ENCODE assay signal across 21 cellular contexts in genomic region chr19:33665776-33666175, GRCh38. TPM values are rescaled to one million over a fixed set of nuclear protein-coding genes. Genes with fewer than 3 reads are reported as not detected.
"Had no signal": no experiment of that assay in that cellular context is flagged by ENCODE, and none has a peak within 500 bp of the region (broad histone marks: within the 10 kb centered on the region; RNA-seq: fewer than 3 reads in every experiment).

No MANE protein-coding gene starts in this region.

- H3K27ac ChIP-seq: ascending aorta, body of pancreas, Peyer's patch, RWPE1 had no signal

- H3K9me3 ChIP-seq: ascending aorta, body of pancreas, Peyer's patch had no signal

- H3K27ac Mint-ChIP-seq: activated CD8-positive, alpha-beta T cell treated with anti-CD3 and anti-CD28 coated beads, Interleukin-2, amount 10 ng/mL, durations not matched to agents 7 days and 5 days; activated naive CD4-positive, alpha-beta T cell treated with anti-CD3 and anti-CD28 coated beads, Interleukin-2, amount 50 U/mL, for 24 hours; activated T-helper 17 cell treated with anti-CD3 and anti-CD28 coated beads, Interleukin-2, amount 50 U/mL, for 72 hours; T-helper 1 cell treated with Interleukin-12 subunit alpha and Interleukin-12 subunit beta and Interleukin-4 antibody, amounts not matched to agents 30 μg/mL and 1 μg/mL, for 36 hours had no signal

- H3K9me3 Mint-ChIP-seq: activated naive CD4-positive, alpha-beta T cell treated with anti-CD3 and anti-CD28 coated beads, Interleukin-2, amount 50 U/mL, for 24 hours; activated T-cell treated with anti-CD3 and anti-CD28 coated beads, Interleukin-2, amount 50 U/mL, for 4 hours; activated T-helper 17 cell treated with anti-CD3 and anti-CD28 coated beads, Interleukin-2, amount 50 U/mL, for 72 hours; central memory CD8-positive, alpha-beta T cell; T-helper 1 cell treated with Interleukin-12 subunit alpha and Interleukin-12 subunit beta and Interleukin-4 antibody, amounts not matched to agents 30 μg/mL and 1 μg/mL, for 36 hours had no signal

- H3K27me3 ChIP-seq: ascending aorta, Peyer's patch had no signal

- H3K4me1 ChIP-seq: ascending aorta, body of pancreas, Peyer's patch had no signal

- H3K4me1 Mint-ChIP-seq: activated naive CD4-positive, alpha-beta T cell treated with anti-CD3 and anti-CD28 coated beads, Interleukin-2, amount 50 U/mL, for 24 hours; activated T-helper 17 cell treated with anti-CD3 and anti-CD28 coated beads, Interleukin-2, amount 50 U/mL, for 72 hours; central memory CD8-positive, alpha-beta T cell had no signal

- H3K4me3 Mint-ChIP-seq: activated CD8-positive, alpha-beta T cell treated with anti-CD3 and anti-CD28 coated beads, Interleukin-2, amount 10 ng/mL, durations not matched to agents 7 days and 5 days; activated naive CD4-positive, alpha-beta T cell treated with anti-CD3 and anti-CD28 coated beads, Interleukin-2, amount 50 U/mL, for 24 hours; activated T-cell treated with anti-CD3 and anti-CD28 coated beads, Interleukin-2, amount 50 U/mL, for 4 hours; activated T-helper 17 cell treated with anti-CD3 and anti-CD28 coated beads, Interleukin-2, amount 50 U/mL, for 72 hours; central memory CD8-positive, alpha-beta T cell; T-helper 1 cell treated with Interleukin-12 subunit alpha and Interleukin-12 subunit beta and Interleukin-4 antibody, amounts not matched to agents 30 μg/mL and 1 μg/mL, for 36 hours had no signal

- H3K36me3 ChIP-seq: ascending aorta, Peyer's patch had no signal

- H3K36me3 Mint-ChIP-seq: activated naive CD4-positive, alpha-beta T cell treated with anti-CD3 and anti-CD28 coated beads, Interleukin-2, amount 50 U/mL, for 24 hours had no signal

- DNase-seq: activated CD4-positive, alpha-beta T cell treated with anti-CD3 and anti-CD28 coated beads for 48 hours; activated CD4-positive, alpha-beta T cell treated with anti-CD3 and anti-CD28 coated beads, Interleukin-2, amount 50 U/mL, for 4 hours; activated CD4-positive, CD25-positive, alpha-beta regulatory T cell treated with anti-CD3 and anti-CD28 coated beads, Interleukin-2, amount 50 U/mL, for 72 hours; activated CD8-positive, alpha-beta T cell treated with anti-CD3 and anti-CD28 coated beads, Interleukin-2, amount 10 ng/mL, durations not matched to agents 7 days and 5 days; activated T-cell treated with anti-CD3 and anti-CD28 coated beads, Interleukin-2, amount 50 U/mL, for 4 hours; body of pancreas; Kasumi-1; KBM-7; NCI-H1048; NCI-H1694 treated with DMSO at 0.1 percent for 48 hours; NCI-H2029 treated with DMSO at 0.1 percent for 48 hours; NCI-H510A treated with DMSO at 0.1 percent for 48 hours; SHP77 had no signal

- H3K4me3 ChIP-seq: ascending aorta, body of pancreas, Peyer's patch had no signal

- ATAC-seq: activated CD8-positive, alpha-beta T cell treated with anti-CD3 and anti-CD28 coated beads, Interleukin-2, amount 10 ng/mL, durations not matched to agents 7 days and 5 days; activated T-cell treated with anti-CD3 and anti-CD28 coated beads, Interleukin-2, amount 50 U/mL, for 4 hours; activated T-helper 17 cell treated with anti-CD3 and anti-CD28 coated beads, Interleukin-2, amount 50 U/mL, for 72 hours; body of pancreas had no signal

RNA-seq across cellular contexts. Expression of gene CHST8, which starts 44.0 kb away (rescaled TPM):
- total RNA-seq: activated CD8-positive, alpha-beta T cell treated with anti-CD3 and anti-CD28 coated beads, Interleukin-2, amount 10 ng/mL, durations not matched to agents 7 days and 5 days; activated T-cell treated with anti-CD3 and anti-CD28 coated beads, Interleukin-2, amount 50 U/mL, for 4 hours; activated T-helper 17 cell treated with anti-CD3 and anti-CD28 coated beads, Interleukin-2, amount 50 U/mL, for 72 hours; ascending aorta; M059J had no signal
